In genomic region chr1:56758135-56758534, GRCh38 we compare ENCODE assay signal across 9 cellular contexts.
DNase-seq lines count a peak whose midpoint lies in the region; ATAC-seq and TF ChIP-seq lines count a peak whose summit lies in the region.
"Had no signal": no experiment of that assay in that cellular context is flagged by ENCODE, and none has a peak within 500 bp of the region (broad histone marks: within the 10 kb centered on the region; RNA-seq: fewer than 3 reads in every experiment).

No MANE protein-coding gene starts in this region.

- no peak overlapping the region for H3K4me3 ChIP-seq in psoas muscle
- H3K4me3 ChIP-seq: HAP-1 had no signal

- H3K9me3 ChIP-seq in psoas muscle = no peaks in the 10 kb centered on the region
- H3K9me3 ChIP-seq: HAP-1 had no signal

- no peaks in the 10 kb centered on the region for H3K27me3 ChIP-seq in foreskin keratinocyte
- H3K27me3 ChIP-seq in psoas muscle (ENCODE audit: insufficient read depth in 3 of 3, low read length in 2 of 3) = no peaks in the 10 kb centered on the region

- H3K4me1 ChIP-seq in foreskin keratinocyte (no peaks in the 10 kb centered on the region), psoas muscle (no peaks in the 10 kb centered on the region)
- H3K4me1 ChIP-seq: HAP-1 had no signal

- DNase-seq in NCI-H1436 (lab: John Stamatoyannopoulos, UW) (peak; percentile 2), NCI-H1436 treated with DMSO at 0.1 percent for 48 hours (lab: John Stamatoyannopoulos, UW) (no peak), NCI-H526 (lab: John Stamatoyannopoulos, UW) (peak; percentile 4 to 62), foreskin keratinocyte (peak; percentile 6 to 33), psoas muscle (peak; percentile 18 to 59), inferior parietal cortex (ENCODE audit: extremely low spot score) (no peak)

- ATAC-seq in foreskin keratinocyte (peak; percentile 48), psoas muscle (peak; percentile 59 to 93 (median 80)), GM21717 (IDR thresholded peaks at IDR 0.05; ENCODE audit: unreplicated experiment) (no peak), GM18873 (IDR thresholded peaks at IDR 0.05; ENCODE audit: low FRiP score, unreplicated experiment) (no peak)

- H3K36me3 ChIP-seq in psoas muscle (ENCODE audit: insufficient read depth in 1 of 2, low read depth in 1 of 2) = no peaks in the 10 kb centered on the region
- H3K36me3 ChIP-seq: HAP-1 had no signal

- H3K27ac ChIP-seq in foreskin keratinocyte (no peak overlapping the region), psoas muscle (no peak overlapping the region)

- TF ChIP-seq CTCF in foreskin keratinocyte (conservative IDR thresholded peaks at IDR 0.05) (peak; percentile 45), psoas muscle (IDR thresholded peaks at IDR 0.05) (peak; percentile 52)

- intact Hi-C loops in psoas muscle (cut with DNase I) = loop anchor here (1.0 to 5.0 kb wide), 2 partner anchors 63 to 64 kb away; no protein-coding TSS in a partner anchor

Comparison
In these comparisons a context has a peak if more than half of its experiments do, and no peak if none do; other contexts are left out.
1. DNase-seq: peak in NCI-H1436 (single experiment), NCI-H526 (2 of 2), foreskin keratinocyte (2 of 2) and psoas muscle (2 of 2); none in NCI-H1436 treated with DMSO at 0.1 percent for 48 hours (single experiment) and inferior parietal cortex (single experiment).
2. ATAC-seq: peak in foreskin keratinocyte (single experiment) and psoas muscle (4 of 4); none in GM21717 (single experiment) and GM18873 (single experiment).